In the genomic region with DNA sequence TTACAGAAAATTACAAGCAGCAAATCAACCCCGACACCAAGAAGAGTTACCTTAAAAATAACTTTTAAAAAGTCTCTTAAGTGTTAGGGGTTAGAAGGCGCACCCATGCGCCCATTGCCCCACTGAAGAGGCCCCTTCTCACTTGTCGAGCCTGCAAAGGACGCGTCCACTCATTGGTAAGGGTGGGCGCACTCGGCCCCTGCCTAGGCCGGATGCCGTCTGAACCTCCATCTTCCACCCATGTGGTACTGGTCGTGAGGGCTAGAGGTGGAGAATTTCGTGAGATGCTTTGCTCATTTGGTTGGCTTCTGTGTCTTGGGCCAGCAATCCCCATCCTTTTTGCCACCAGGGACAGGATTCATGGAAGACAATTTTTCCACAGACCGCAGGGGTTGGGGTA, we compare ENCODE assay signal across 24 cellular contexts. TPM values are rescaled to one million over a fixed set of nuclear protein-coding genes. Genes with fewer than 3 reads are reported as not detected.
DNase-seq lines count a peak whose midpoint lies in the region; ATAC-seq, FAIRE-seq and TF ChIP-seq lines count a peak whose summit lies in the region.
"Had no signal": no experiment of that assay in that cellular context is flagged by ENCODE, and none has a peak within 500 bp of the region (broad histone marks: within the 10 kb centered on the region; RNA-seq: fewer than 3 reads in every experiment).

No MANE protein-coding gene starts in this region.

- H3K27me3 Mint-ChIP-seq in chondrocyte (ENCODE audit: low read depth), result no peaks in the 10 kb centered on the region

- H4K8ac ChIP-seq in neuronal stem cell (ENCODE audit: low read depth, low read length), result no peak overlapping the region

- ATAC-seq in left cardiac atrium, result no peak
- no peak for ATAC-seq in heart right ventricle
- ATAC-seq in HG02840 (IDR thresholded peaks at IDR 0.05; ENCODE audit: low FRiP score, unreplicated experiment), result no peak

- H2BK5ac ChIP-seq in neuronal stem cell (ENCODE audit: low read length), result no peak overlapping the region

- H3K36me3 ChIP-seq in heart right ventricle, result no peaks in the 10 kb centered on the region
- H3K36me3 ChIP-seq in neuronal stem cell (replicated peaks in 1 of 2; ENCODE audit: control insufficient read depth in 2 of 2, insufficient read depth in 2 of 2, low read length in 2 of 2), result peaks cover 5 to 32% of the 10 kb centered on the region in 2 donors
- H3K36me3 ChIP-seq in WERI-Rb-1, result no peaks in the 10 kb centered on the region

- H3K9ac ChIP-seq in neuronal stem cell (ENCODE audit: low read depth, low read length, poor library complexity), result no peak overlapping the region

- H3K18ac ChIP-seq in neuronal stem cell (ENCODE audit: low read length), result no peak overlapping the region

- no peak overlapping the region for H3K4me3 Mint-ChIP-seq in chondrocyte (ENCODE audit: unreplicated experiment)
- H3K4me3 Mint-ChIP-seq: B cell, IgD-negative memory B cell had no signal

- no peaks in the 10 kb centered on the region for H3K79me1 ChIP-seq in neuronal stem cell (ENCODE audit: low read depth, low read length)

- no peaks in the 10 kb centered on the region for H3K9me3 Mint-ChIP-seq in chondrocyte (ENCODE audit: low read depth)
- H3K9me3 Mint-ChIP-seq: IgD-negative memory B cell had no signal

- peaks cover 0 to 18% (median 0%) of the 10 kb centered on the region in 7 donors for H3K27me3 ChIP-seq in heart right ventricle
- H3K27me3 ChIP-seq in neuronal stem cell (ENCODE audit: control insufficient read depth in 3 of 3, insufficient read depth in 3 of 3, low read depth in 1 of 3, low read length in 3 of 3), result no peaks in the 10 kb centered on the region
- H3K27me3 ChIP-seq in WERI-Rb-1 (ENCODE audit: insufficient read depth, low read depth, severe bottlenecking), result peaks cover 6% of the 10 kb centered on the region

- H3K14ac ChIP-seq in neuronal stem cell (ENCODE audit: low read length), result no peak overlapping the region

- 82 to 95% methylated on average over 13 of the region's 13 CpGs for WGBS in heart right ventricle, 2 donors
- WGBS in neuronal stem cell (ENCODE audit: extremely low coverage in 2 of 2, insufficient read length in 2 of 2, insufficient replicate concordance in 1 of 2), 2 donors, result no CpG with 5 or more reads among the region's 13 CpGs

- no peak overlapping the region for H2BK15ac ChIP-seq in neuronal stem cell (ENCODE audit: low read length)

- H2BK120ac ChIP-seq in neuronal stem cell (ENCODE audit: low read depth, low read length), result no peak overlapping the region

- no peak overlapping the region for H2AFZ ChIP-seq in neuronal stem cell (ENCODE audit: low read length)

- H3K4me2 ChIP-seq in neuronal stem cell (ENCODE audit: insufficient read depth, low read length, poor library complexity, severe bottlenecking), result no peak overlapping the region

- no peak overlapping the region for H2BK12ac ChIP-seq in neuronal stem cell (ENCODE audit: low read length)

- no peak overlapping the region for H3K27ac Mint-ChIP-seq in chondrocyte (ENCODE audit: unreplicated experiment)
- H3K27ac Mint-ChIP-seq: B cell, IgD-negative memory B cell had no signal

- H3K9me3 ChIP-seq in heart right ventricle, result no peaks in the 10 kb centered on the region
- H3K9me3 ChIP-seq in neuronal stem cell (replicated peaks in 1 of 2; ENCODE audit: control insufficient read depth in 2 of 2, insufficient read depth in 1 of 2, low read depth in 1 of 2, low read length in 2 of 2), result peaks cover 0 to 3% of the 10 kb centered on the region in 2 donors
- H3K9me3 ChIP-seq in WERI-Rb-1 (ENCODE audit: severe bottlenecking), result no peaks in the 10 kb centered on the region

- no peak overlapping the region for H3K27ac ChIP-seq in heart right ventricle
- H3K27ac ChIP-seq in neuronal stem cell (replicated peaks; ENCODE audit: low read length), result peak overlapping the region; percentile 49
- H3K27ac ChIP-seq in WERI-Rb-1, result no peak overlapping the region

- H3K4ac ChIP-seq in neuronal stem cell (ENCODE audit: low read length), result no peak overlapping the region

- peak overlapping the region; percentile 69 for H3K23ac ChIP-seq in neuronal stem cell (ENCODE audit: low read depth, low read length, poor library complexity)

- H3K4me1 ChIP-seq in heart right ventricle (peaks cover 0 to 11% (median 4%) of the 10 kb centered on the region in 9 donors), neuronal stem cell (ENCODE audit: control insufficient read depth in 2 of 2, insufficient read depth in 1 of 2, low read depth in 1 of 2, low read length in 2 of 2) (peaks cover 2 to 12% of the 10 kb centered on the region in 2 donors)

- peaks cover 42% of the 10 kb centered on the region for H3K4me1 Mint-ChIP-seq in chondrocyte (ENCODE audit: low read depth)
- H3K4me1 Mint-ChIP-seq: B cell had no signal

- no peak overlapping the region for H3K4me3 ChIP-seq in heart right ventricle
- H3K4me3 ChIP-seq in neuronal stem cell (ENCODE audit: low read length in 2 of 2), result no peak overlapping the region
- no peak overlapping the region for H3K4me3 ChIP-seq in WERI-Rb-1 (ENCODE audit: low read depth, low read length)

- TF ChIP-seq CTCF in heart right ventricle (IDR thresholded peaks at IDR 0.05), result no peak
- no peak for TF ChIP-seq CTCF in chondrocyte (IDR thresholded peaks at IDR 0.05)
- no peak for TF ChIP-seq CTCF in WERI-Rb-1 (IDR thresholded peaks at IDR 0.05; ENCODE audit: low read depth, low read length)

- H4K91ac ChIP-seq in neuronal stem cell (ENCODE audit: low read depth, low read length, poor library complexity), result no peak overlapping the region

- no peak overlapping the region for H2AK5ac ChIP-seq in neuronal stem cell (ENCODE audit: low read depth, low read length)

- intact Hi-C loops in left cardiac atrium (cut with DNase I), result no loop called here
- intact Hi-C loops in heart right ventricle (cut with DNase I), result no loop called here

- peak; percentile 15 for DNase-seq in left cardiac atrium
- DNase-seq in heart right ventricle, result no peak
- peak; percentile 81 for DNase-seq in chondrocyte (ENCODE audit: low spot score)
- DNase-seq in neuronal stem cell (ENCODE audit: low spot score), result no peak
- no peak for DNase-seq in urothelium cell line (ENCODE audit: low spot score)
- DNase-seq in kidney glomerular epithelial cell (lab: John Stamatoyannopoulos, UW), result no peak
- no peak for DNase-seq in WERI-Rb-1
- DNase-seq: EL, GF-D8, NCI-H1105, NCI-H146, NCI-H2029, NCI-H2171, NCI-H345, NCI-H524, NCI-H82, SHP77 had no signal

- no peaks in the 10 kb centered on the region for H3K36me3 Mint-ChIP-seq in chondrocyte (ENCODE audit: low read depth)
- H3K36me3 Mint-ChIP-seq: IgD-negative memory B cell had no signal

- peak; percentile 23 for FAIRE-seq in urothelium cell line (lab: Jason Lieb, UNC)
- FAIRE-seq: A204.1, D721Med, H54 had no signal

RNA-seq across cellular contexts. Expression of a gene that starts 27.5 kb away (rescaled TPM):
- 10 to 100 TPM; 16.5 to 35.9 TPM for total RNA-seq in left cardiac atrium
- 10 to 100 TPM; 27.4 to 96.6 (median 58.3) TPM for total RNA-seq in heart right ventricle
- polyA plus RNA-seq in heart right ventricle, result 10 to 100 TPM in 1 of 2 donors, 1 to 10 TPM in 1; 2.6 to 16.0 TPM
- total RNA-seq in chondrocyte, result not detected in 3 replicates
- 0.03 TPM for polyA plus RNA-seq in neuronal stem cell (2013, experiment 1 of 2)
- not detected for polyA plus RNA-seq in neuronal stem cell (2013, experiment 2 of 2)
- total RNA-seq: B cell, RPMI7951 had no signal
- polyA plus RNA-seq: IgD-negative memory B cell had no signal

RNA-seq across cellular contexts. Expression of a gene that starts 54.1 kb away (rescaled TPM):
- total RNA-seq in left cardiac atrium (1 to 10 TPM; 7.8 to 9.6 TPM), heart right ventricle (10 to 100 TPM in 1 of 10 donors, 1 to 10 TPM in 9; 5.0 to 10.4 (median 7.7) TPM), chondrocyte (8.0 to 10.4 TPM (median 9.6 TPM) in 3 replicates)
- polyA plus RNA-seq in heart right ventricle, result 1 to 10 TPM; 3.8 to 4.3 TPM
- polyA plus RNA-seq in neuronal stem cell (2013, experiment 1 of 2), result 5.2 TPM
- 5.1 TPM for polyA plus RNA-seq in neuronal stem cell (2013, experiment 2 of 2)

RNA-seq across cellular contexts. Expression of a gene that starts 54.3 kb away (rescaled TPM):
- total RNA-seq in left cardiac atrium (100 to 1,000 TPM; 395 to 449 TPM), heart right ventricle (100 to 1,000 TPM; 557 to 897 (median 823) TPM), chondrocyte (79.7 to 95.5 TPM (median 81.5 TPM) in 3 replicates)
- 100 to 1,000 TPM; 317 to 636 TPM for polyA plus RNA-seq in heart right ventricle
- polyA plus RNA-seq in neuronal stem cell (2013, experiment 1 of 2), result 60.5 TPM
- 67.5 TPM for polyA plus RNA-seq in neuronal stem cell (2013, experiment 2 of 2)

Comparison
In these comparisons a context has a peak if more than half of its experiments do, and no peak if none do; other contexts are left out.
1. DNase-seq: peak in left cardiac atrium (single experiment) and chondrocyte (single experiment); none in heart right ventricle (0 of 2), neuronal stem cell (single experiment), urothelium cell line (single experiment), kidney glomerular epithelial cell (single experiment) and WERI-Rb-1 (single experiment).
2. RNA of a gene that starts 27.5 kb away (total RNA-seq): 27.4 to 96.6 TPM in heart right ventricle and 16.5 to 35.9 TPM in left cardiac atrium; not detected in chondrocyte; every median in the first group is over 10 times any median in the second.